In the genomic region with DNA sequence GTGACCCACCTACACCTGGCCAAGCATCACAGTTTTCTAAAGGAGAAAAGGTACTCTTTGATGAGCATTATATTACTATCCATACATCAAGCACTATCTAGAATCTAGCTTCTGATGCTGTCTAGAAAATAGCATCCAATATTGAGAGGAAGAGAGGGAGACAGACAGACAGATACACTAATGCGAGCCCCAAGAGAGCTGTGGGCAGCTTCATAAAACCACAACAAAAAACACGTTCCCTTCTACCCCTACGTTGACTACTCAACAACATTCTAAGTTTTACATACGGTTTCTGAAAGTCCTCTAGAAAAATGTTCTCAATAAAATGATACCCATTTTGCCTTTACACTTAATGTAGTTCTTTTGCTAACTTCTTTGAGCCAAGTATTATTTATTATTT, we compare ENCODE assay signal across 22 cellular contexts.
DNase-seq lines count a peak whose midpoint lies in the region; ATAC-seq and TF ChIP-seq lines count a peak whose summit lies in the region.
"Had no signal": no experiment of that assay in that cellular context is flagged by ENCODE, and none has a peak within 500 bp of the region (broad histone marks: within the 10 kb centered on the region; RNA-seq: fewer than 3 reads in every experiment).

No MANE protein-coding gene starts in this region.

- no peaks in the 10 kb centered on the region for H3K36me3 ChIP-seq in upper lobe of right lung
- H3K36me3 ChIP-seq: adrenal gland had no signal

- H3K4me3 Mint-ChIP-seq in activated naive CD4-positive, alpha-beta T cell treated with anti-CD3 and anti-CD28 coated beads, Interleukin-2, amount 10 ng/mL, durations not matched to agents 7 days and 5 days: no peak overlapping the region
- H3K4me3 Mint-ChIP-seq in activated B cell treated with CpG ODN at 0.5 μM for 24 hours: no peak overlapping the region
- no peak overlapping the region for H3K4me3 Mint-ChIP-seq in nephron
- H3K4me3 Mint-ChIP-seq: dendritic cell treated with granulocyte-macrophage colony-stimulating factor and Interleukin-4, amounts not matched to agents 40 ng/mL and 50 ng/mL, for 4 days; naive thymus-derived CD8-positive, alpha-beta T cell had no signal

- peak overlapping the region; percentile 38 to 85 for H3K27ac Mint-ChIP-seq in activated naive CD4-positive, alpha-beta T cell treated with anti-CD3 and anti-CD28 coated beads, Interleukin-2, amount 50 U/mL, for 72 hours
- no peak overlapping the region for H3K27ac Mint-ChIP-seq in activated naive CD4-positive, alpha-beta T cell treated with anti-CD3 and anti-CD28 coated beads, Interleukin-2, amount 10 ng/mL, durations not matched to agents 7 days and 5 days
- H3K27ac Mint-ChIP-seq in activated B cell treated with CpG ODN at 0.5 μM for 24 hours: no peak overlapping the region
- peak overlapping the region in 2 of 3 experiments; percentile 51 to 68 for H3K27ac Mint-ChIP-seq in nephron
- H3K27ac Mint-ChIP-seq: dendritic cell treated with granulocyte-macrophage colony-stimulating factor and Interleukin-4, amounts not matched to agents 40 ng/mL and 50 ng/mL, for 4 days had no signal

- H3K36me3 Mint-ChIP-seq in activated naive CD4-positive, alpha-beta T cell treated with anti-CD3 and anti-CD28 coated beads, Interleukin-2, amount 50 U/mL, for 72 hours: peaks cover 5 to 25% of the 10 kb centered on the region in 2 donors
- peaks cover 47% of the 10 kb centered on the region for H3K36me3 Mint-ChIP-seq in activated naive CD4-positive, alpha-beta T cell treated with anti-CD3 and anti-CD28 coated beads, Interleukin-2, amount 10 ng/mL, durations not matched to agents 7 days and 5 days
- peaks cover 50% of the 10 kb centered on the region for H3K36me3 Mint-ChIP-seq in activated B cell treated with CpG ODN at 0.5 μM for 24 hours (ENCODE audit: low read depth)
- peaks cover 49% of the 10 kb centered on the region for H3K36me3 Mint-ChIP-seq in nephron (ENCODE audit: low read depth)

- no peaks in the 10 kb centered on the region for H3K4me1 ChIP-seq in upper lobe of right lung

- no peaks in the 10 kb centered on the region for H3K27me3 Mint-ChIP-seq in activated naive CD4-positive, alpha-beta T cell treated with anti-CD3 and anti-CD28 coated beads, Interleukin-2, amount 10 ng/mL, durations not matched to agents 7 days and 5 days
- H3K27me3 Mint-ChIP-seq in activated B cell treated with CpG ODN at 0.5 μM for 24 hours (no peaks in the 10 kb centered on the region), nephron (ENCODE audit: low read depth) (no peaks in the 10 kb centered on the region)
- H3K27me3 Mint-ChIP-seq: dendritic cell treated with granulocyte-macrophage colony-stimulating factor and Interleukin-4, amounts not matched to agents 40 ng/mL and 50 ng/mL, for 4 days; naive thymus-derived CD8-positive, alpha-beta T cell had no signal

- H3K9me3 ChIP-seq in upper lobe of right lung: no peaks in the 10 kb centered on the region
- H3K9me3 ChIP-seq: adrenal gland had no signal

- no peak for DNase-seq in activated naive CD4-positive, alpha-beta T cell treated with anti-CD3 and anti-CD28 coated beads, Interleukin-2, amount 50 U/mL, for 72 hours (ENCODE audit: low spot score in 2 of 2)
- no peak for DNase-seq in activated naive CD4-positive, alpha-beta T cell treated with anti-CD3 and anti-CD28 coated beads, Interleukin-2, amount 10 ng/mL, durations not matched to agents 7 days and 5 days
- DNase-seq in activated B cell treated with CpG ODN at 0.5 μM for 24 hours: no peak
- DNase-seq in HT-29 (ENCODE audit: low spot score): no peak
- DNase-seq in NCI-H526 (lab: John Stamatoyannopoulos, UW): no peak
- DNase-seq in upper lobe of right lung: no peak
- DNase-seq: activated CD4-positive, alpha-beta T cell treated with anti-CD3 and anti-CD28 coated beads, Interleukin-2, amount 50 U/mL, for 1 hour; adrenal gland; DMS79; foreskin fibroblast; MM.1S; naive thymus-derived CD8-positive, alpha-beta T cell; NCI-H1930; NCI-H446 treated with DMSO at 0.1 percent for 48 hours; NK-92 treated with Interleukin-12 subunit alpha and Interleukin-12 subunit beta, amount 100 ng/mL, for 24 hours; posterior cingulate gyrus; stimulated activated CD4-positive, alpha-beta T cell treated with anti-CD3 and anti-CD28 coated beads, Interleukin-2, amount 100 ng/mL, for 48 hours had no signal

- POLR2A ChIA-PET in activated B cell treated with CpG ODN at 0.5 μM for 24 hours (lab: Charles Lee): interaction anchor here (0.7 to 0.9 kb wide), 2 partner anchors 16 to 111 kb away, joined by 3 read pairs; no protein-coding TSS in a partner anchor

- CTCF ChIA-PET in activated naive CD4-positive, alpha-beta T cell treated with anti-CD3 and anti-CD28 coated beads, Interleukin-2, amount 10 ng/mL, durations not matched to agents 7 days and 5 days (lab: Charles Lee): interaction anchor here (0.7 kb wide), 1 partner anchor 564 kb away, joined by 3 read pairs; no protein-coding TSS in a partner anchor
- CTCF ChIA-PET in activated B cell treated with CpG ODN at 0.5 μM for 24 hours (lab: Charles Lee): interaction anchor here (0.7 to 0.9 kb wide), 2 partner anchors 47 to 131 kb away, joined by 3 read pairs; no protein-coding TSS in a partner anchor

- no peaks in the 10 kb centered on the region for H3K27me3 ChIP-seq in upper lobe of right lung
- H3K27me3 ChIP-seq: adrenal gland, hepatocyte had no signal

- no peak for TF ChIP-seq CTCF in activated B cell treated with CpG ODN at 0.5 μM for 24 hours (IDR thresholded peaks at IDR 0.05)
- no peak for TF ChIP-seq CTCF in nephron (IDR thresholded peaks at IDR 0.05; ENCODE audit: unreplicated experiment in 3 of 3)
- TF ChIP-seq CTCF in upper lobe of right lung (IDR thresholded peaks at IDR 0.05): no peak

- ATAC-seq in activated naive CD4-positive, alpha-beta T cell treated with anti-CD3 and anti-CD28 coated beads, Interleukin-2, amount 50 U/mL, for 72 hours: peak in 1 of 2 donors; percentile 27
- peak; percentile 47 for ATAC-seq in activated B cell treated with CpG ODN at 0.5 μM for 24 hours (ENCODE audit: low read depth)
- no peak for ATAC-seq in upper lobe of right lung
- ATAC-seq: naive thymus-derived CD8-positive, alpha-beta T cell had no signal

- intact Hi-C loops in activated B cell treated with CpG ODN at 0.5 μM for 24 hours (cut with micrococcal nuclease) (no loop called here), upper lobe of right lung (cut with DNase I) (no loop called here)

- H3K27ac ChIP-seq in upper lobe of right lung: no peak overlapping the region
- H3K27ac ChIP-seq: hepatocyte had no signal

- peaks cover 0 to 6% of the 10 kb centered on the region in 2 donors for H3K9me3 Mint-ChIP-seq in activated naive CD4-positive, alpha-beta T cell treated with anti-CD3 and anti-CD28 coated beads, Interleukin-2, amount 50 U/mL, for 72 hours
- H3K9me3 Mint-ChIP-seq in activated naive CD4-positive, alpha-beta T cell treated with anti-CD3 and anti-CD28 coated beads, Interleukin-2, amount 10 ng/mL, durations not matched to agents 7 days and 5 days: peaks cover 8% of the 10 kb centered on the region
- H3K9me3 Mint-ChIP-seq in activated B cell treated with CpG ODN at 0.5 μM for 24 hours (peaks cover under 1% of the 10 kb centered on the region), nephron (peaks cover 5% of the 10 kb centered on the region)
- H3K9me3 Mint-ChIP-seq: dendritic cell treated with granulocyte-macrophage colony-stimulating factor and Interleukin-4, amounts not matched to agents 40 ng/mL and 50 ng/mL, for 4 days had no signal

- H3K4me1 Mint-ChIP-seq in activated naive CD4-positive, alpha-beta T cell treated with anti-CD3 and anti-CD28 coated beads, Interleukin-2, amount 10 ng/mL, durations not matched to agents 7 days and 5 days: peaks cover 44% of the 10 kb centered on the region
- H3K4me1 Mint-ChIP-seq in activated B cell treated with CpG ODN at 0.5 μM for 24 hours (peaks cover 34% of the 10 kb centered on the region), nephron (peaks cover 50% of the 10 kb centered on the region)

- H3K4me3 ChIP-seq in upper lobe of right lung: no peak overlapping the region
- H3K4me3 ChIP-seq: adrenal gland, hepatocyte, lung, skin epidermis had no signal

Comparison
In these comparisons a context has a peak if more than half of its experiments do, and no peak if none do; other contexts are left out.
1. H3K27ac Mint-ChIP-seq: peak in activated naive CD4-positive, alpha-beta T cell treated with anti-CD3 and anti-CD28 coated beads, Interleukin-2, amount 50 U/mL, for 72 hours (2 of 2) and nephron (2 of 3); none in activated naive CD4-positive, alpha-beta T cell treated with anti-CD3 and anti-CD28 coated beads, Interleukin-2, amount 10 ng/mL, durations not matched to agents 7 days and 5 days (single experiment) and activated B cell treated with CpG ODN at 0.5 μM for 24 hours (single experiment).